ENCODE assay signal across 2 cellular contexts in genomic region chr19:15235796-15236195, GRCh38.
TF ChIP-seq lines count a peak whose summit lies in the region.

No MANE protein-coding gene starts in this region.

TF ChIP-seq in HepG2, 621 proteins besides CTCF, POLR2A, EP300 and RAD21:
- TF ChIP-seq GMEB1 (CRISPR knock-in tag; IDR thresholded peaks at IDR 0.05; ENCODE audit: borderline replicate concordance) = no peak
- TF ChIP-seq RBM22 (optimal IDR thresholded peaks at IDR 0.05; ENCODE audit: low read length) = peak; percentile 58

TF ChIP-seq in WTC11, 78 proteins besides CTCF, POLR2A, EP300 and RAD21:
- TF ChIP-seq ZBTB43 (CRISPR knock-in tag; IDR thresholded peaks at IDR 0.05) (no peak), ATF3 (CRISPR knock-in tag; conservative IDR thresholded peaks at IDR 0.05) (no peak)
